Comparison of ENCODE assay signal across 14 cellular contexts in the genomic region with DNA sequence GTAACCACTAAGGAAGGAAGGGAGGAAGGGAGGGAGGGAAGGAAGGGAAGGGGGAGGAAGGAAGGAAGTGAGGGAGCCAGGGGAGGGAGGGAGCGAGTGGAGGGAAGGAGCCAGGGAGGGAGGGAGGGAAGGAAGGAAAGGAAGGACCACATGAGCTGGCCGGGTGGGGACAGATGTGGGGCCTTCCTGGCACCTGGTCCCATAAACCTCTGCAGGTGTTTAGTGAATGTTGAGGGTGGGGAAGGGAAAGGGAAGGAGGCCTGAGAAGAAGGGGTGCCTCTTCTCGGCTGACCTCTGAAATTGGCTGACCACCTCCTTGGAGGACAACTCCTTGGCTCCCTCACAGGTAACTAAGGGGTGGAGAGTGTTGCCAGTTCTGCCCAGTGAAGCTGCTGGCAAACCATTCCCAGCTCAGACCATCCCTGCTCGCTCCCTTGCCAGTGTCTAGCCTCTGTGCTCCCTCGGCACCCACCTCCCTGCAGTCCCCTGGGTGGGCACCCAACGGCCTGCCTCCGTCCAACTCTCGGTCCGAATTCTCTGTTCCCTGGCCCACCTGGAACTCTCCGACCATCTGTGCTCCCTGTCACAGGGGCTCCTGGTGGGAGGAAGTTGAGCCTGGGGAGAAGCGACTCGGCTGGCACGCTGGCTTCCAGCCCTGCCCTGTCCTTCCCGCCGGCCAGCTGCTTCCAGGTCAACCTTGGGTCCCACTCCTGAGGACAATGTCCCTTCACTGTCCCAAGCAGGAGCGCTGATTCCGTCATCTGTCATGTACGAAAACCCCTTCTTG.
"Had no signal": no experiment of that assay in that cellular context is flagged by ENCODE, and none has a peak within 500 bp of the region (broad histone marks: within the 10 kb centered on the region; RNA-seq: fewer than 3 reads in every experiment).

No MANE protein-coding gene starts in this region.

- FAIRE-seq: islet of Langerhans, pancreas had no signal

- H3K9me3 ChIP-seq: left lung, pancreas, uterus had no signal

- DNase-seq: activated CD4-positive, alpha-beta T cell treated with anti-CD3 and anti-CD28 coated beads, Interleukin-2, amount 10 ng/mL, durations not matched to agents 7 days and 5 days; activated CD4-positive, CD25-positive, alpha-beta regulatory T cell; activated CD8-positive, alpha-beta memory T cell treated with anti-CD3 and anti-CD28 coated beads for 24 hours; activated naive CD8-positive, alpha-beta T cell treated with anti-CD3 and anti-CD28 coated beads, Interleukin-2, amount 10 ng/mL, durations not matched to agents 7 days and 5 days; brain microvascular endothelial cell; effector memory CD8-positive, alpha-beta T cell; foreskin melanocyte; nephron progenitor cell; uterus had no signal

- H3K4me1 ChIP-seq: uterus had no signal

- H3K36me3 ChIP-seq: brain microvascular endothelial cell, left lung, pancreas, uterus had no signal

- H3K27ac ChIP-seq: brain microvascular endothelial cell, epithelial cell of prostate, pancreas, uterus had no signal

- H3K4me3 ChIP-seq: left lung, pancreas, uterus had no signal

- ATAC-seq: effector memory CD8-positive, alpha-beta T cell; pancreas; stimulated activated effector memory CD8-positive, alpha-beta T cell treated with anti-CD3 and anti-CD28 coated beads, Interleukin-12 subunit alpha, Interleukin-12 subunit beta, amount 100 ng/mL, for 72 hours had no signal

- H3K27me3 ChIP-seq: brain microvascular endothelial cell, left lung, pancreas, uterus had no signal
